ENCODE assay signal across 9 cellular contexts in genomic region chr9:124894741-124895170, GRCh38. TPM values are rescaled to one million over a fixed set of nuclear protein-coding genes. Genes with fewer than 3 reads are reported as not detected.
DNase-seq lines count a peak whose midpoint lies in the region; ATAC-seq and TF ChIP-seq lines count a peak whose summit lies in the region.
"Had no signal": no experiment of that assay in that cellular context is flagged by ENCODE, and none has a peak within 500 bp of the region (broad histone marks: within the 10 kb centered on the region; RNA-seq: fewer than 3 reads in every experiment).

No MANE protein-coding gene starts in this region.

- TF ChIP-seq EP300 in SK-N-SH (IDR thresholded peaks at IDR 0.05; ENCODE audit: borderline replicate concordance in 1 of 2, low read depth in 1 of 2, low read length in 1 of 2), result no peak

- no peaks in the 10 kb centered on the region for H4K20me1 ChIP-seq in SK-N-SH (ENCODE audit: insufficient read depth)

- CTCF ChIA-PET in BJ (lab: Yijun Ruan, JAX) (interaction anchor here (1.0 to 2.5 kb wide), 8 partner anchors 14 to 248 kb away, joined by 3 to 16 read pairs (median 8); partner anchors contain the start of genes NR6A1, SCAI and WDR38), SK-N-SH (lab: Yijun Ruan, JAX) (interaction anchor here (0.7 to 1.3 kb wide), 4 partner anchors 15 to 248 kb away, joined by 3 read pairs; partner anchors contain the start of gene SCAI)

- H3K4me3 ChIP-seq in BJ (ENCODE audit: low read depth, low read length) (no peak overlapping the region), SK-N-SH (ENCODE audit: low read depth in 2 of 2, low read length in 1 of 2) (no peak overlapping the region), MG63 (no peak overlapping the region)

- no peak for DNase-seq in BJ (ENCODE audit: low read depth)
- DNase-seq in SK-N-SH, result no peak
- DNase-seq in dermis microvascular lymphatic vessel endothelial cell (ENCODE audit: low read depth in 2 of 2), result peak; percentile 26 to 63
- peak; percentile 13 for DNase-seq in middle frontal gyrus (ENCODE audit: extremely low spot score, low spot score)
- DNase-seq in MG63, result no peak

- peak; percentile 67 for TF ChIP-seq CTCF in BJ (IDR thresholded peaks at IDR 0.05; ENCODE audit: insufficient read depth, low read depth, low read length)
- peak; percentile 52 for TF ChIP-seq CTCF in GM12874 (IDR thresholded peaks at IDR 0.05; ENCODE audit: insufficient read depth, low read depth, low read length)
- peak; percentile 51 for TF ChIP-seq CTCF in SK-N-SH (IDR thresholded peaks at IDR 0.05)

- H3K4me2 ChIP-seq in SK-N-SH, result no peak overlapping the region

- H3K27ac ChIP-seq in SK-N-SH (ENCODE audit: low read depth in 2 of 2, low read length in 1 of 2), result no peak overlapping the region

- H2AFZ ChIP-seq in SK-N-SH (ENCODE audit: low read depth), result no peak overlapping the region

- no peaks in the 10 kb centered on the region for H3K27me3 ChIP-seq in BJ (ENCODE audit: control insufficient read depth, insufficient read depth, low read length)
- H3K27me3 ChIP-seq in SK-N-SH (ENCODE audit: insufficient read depth), result no peaks in the 10 kb centered on the region
- H3K27me3 ChIP-seq in MG63, result no peaks in the 10 kb centered on the region

- POLR2A ChIA-PET in BJ (lab: Charles Lee) (no interaction called here), SK-N-SH (lab: Yijun Ruan, JAX) (no interaction called here)

- ATAC-seq in GM21423 (IDR thresholded peaks at IDR 0.05; ENCODE audit: unreplicated experiment), result no peak
- ATAC-seq in GM19035 (IDR thresholded peaks at IDR 0.05; ENCODE audit: unreplicated experiment), result no peak

- no peaks in the 10 kb centered on the region for H3F3A ChIP-seq in SK-N-SH (replicated peaks; ENCODE audit: insufficient read depth)

- H3K9me3 ChIP-seq in SK-N-SH (no peaks in the 10 kb centered on the region), MG63 (no peaks in the 10 kb centered on the region)

- H3K79me2 ChIP-seq in SK-N-SH (ENCODE audit: insufficient read depth), result no peaks in the 10 kb centered on the region; the same call in 1 of the 2 replicates

- no peaks in the 10 kb centered on the region for H3K9me2 ChIP-seq in SK-N-SH

- peaks cover 14% of the 10 kb centered on the region for H3K36me3 ChIP-seq in BJ (ENCODE audit: control insufficient read depth, insufficient read depth, low read length)
- H3K36me3 ChIP-seq in SK-N-SH (replicated peaks in 1 of 2; ENCODE audit: control insufficient read depth in 1 of 2, insufficient read depth in 2 of 2, low read length in 1 of 2), result peaks cover 33 to 40% of the 10 kb centered on the region in 2 experiments
- H3K36me3 ChIP-seq in MG63, result peaks cover 25% of the 10 kb centered on the region

- TF ChIP-seq RAD21 in SK-N-SH (IDR thresholded peaks at IDR 0.05; ENCODE audit: low read length), result peak; percentile 48

- H3K4me1 ChIP-seq in SK-N-SH (ENCODE audit: control insufficient read depth in 1 of 2, insufficient read depth in 2 of 2, low read depth in 1 of 2, low read length in 1 of 2), result no peaks in the 10 kb centered on the region

- no peak overlapping the region for H3K9ac ChIP-seq in SK-N-SH

TF ChIP-seq in SK-N-SH, 30 proteins besides CTCF, POLR2A, EP300 and RAD21:
- no peak for TF ChIP-seq FOXM1 (IDR thresholded peaks at IDR 0.05; ENCODE audit: low read depth)
- peak; percentile 23; the same call in 1 of the 2 replicates for TF ChIP-seq SMC3 (IDR thresholded peaks at IDR 0.05; ENCODE audit: low read depth, low read length)
TF ChIP-seq in SK-N-SH: peak in this region for 1.

RNA-seq across cellular contexts. Expression of gene ARPC5L, which starts 32.8 kb away (rescaled TPM):
- polyA plus RNA-seq in BJ (2011; rRNA removed) (34.0 and 41.0 TPM in 2 replicates), SK-N-SH (2012; rRNA removed) (69.6 and 73.1 TPM in 2 replicates)
- 10.0 and 12.2 TPM in 2 replicates for polyA minus RNA-seq in BJ (2011; rRNA and poly(A)+ RNA removed)
- 80.8 and 100 TPM in 2 replicates for polyA plus RNA-seq in SK-N-SH (2012; cell fraction: cytosol; rRNA removed)
- polyA plus RNA-seq in SK-N-SH (2012; cell fraction: nucleus; rRNA removed), result 72.6 and 77.5 TPM in 2 replicates
- total RNA-seq in dermis microvascular lymphatic vessel endothelial cell, result 13.7 and 16.3 TPM in 2 replicates
- total RNA-seq in MG63 (2014; rRNA removed; shearing (Covaris generic); ENCODE audit: low replicate concordance), result 48.0 and 59.7 TPM in 2 replicates

RNA-seq across cellular contexts. Expression of gene RPL35, which starts 33.0 kb away (rescaled TPM):
- polyA plus RNA-seq in BJ (2011; rRNA removed) (3,181 and 3,838 TPM in 2 replicates), SK-N-SH (2012; rRNA removed) (5,012 and 5,348 TPM in 2 replicates)
- 177 and 325 TPM in 2 replicates for polyA minus RNA-seq in BJ (2011; rRNA and poly(A)+ RNA removed)
- 4,799 and 5,551 TPM in 2 replicates for polyA plus RNA-seq in SK-N-SH (2012; cell fraction: cytosol; rRNA removed)
- 922 and 958 TPM in 2 replicates for polyA plus RNA-seq in SK-N-SH (2012; cell fraction: nucleus; rRNA removed)
- total RNA-seq in dermis microvascular lymphatic vessel endothelial cell, result 1,146 and 1,670 TPM in 2 replicates
- 3,004 and 3,358 TPM in 2 replicates for total RNA-seq in MG63 (2014; rRNA removed; shearing (Covaris generic); ENCODE audit: low replicate concordance)

RNA-seq across cellular contexts. Expression of gene WDR38, which starts 41.5 kb away (rescaled TPM):
- not detected in 2 replicates for polyA plus RNA-seq in BJ (2011; rRNA removed)
- polyA minus RNA-seq in BJ (2011; rRNA and poly(A)+ RNA removed), result not detected in 2 replicates
- not detected in 2 replicates for polyA plus RNA-seq in SK-N-SH (2012; rRNA removed)
- not detected in 2 replicates for polyA plus RNA-seq in SK-N-SH (2012; cell fraction: cytosol; rRNA removed)
- polyA plus RNA-seq in SK-N-SH (2012; cell fraction: nucleus; rRNA removed), result not detected in 2 replicates
- not detected in 2 replicates for total RNA-seq in dermis microvascular lymphatic vessel endothelial cell
- total RNA-seq in MG63 (2014; rRNA removed; shearing (Covaris generic); ENCODE audit: low replicate concordance), result not detected in 2 replicates
- total RNA-seq: skeletal muscle tissue had no signal

RNA-seq across cellular contexts. Expression of gene GOLGA1, which starts 46.1 kb away (rescaled TPM):
- polyA plus RNA-seq in BJ (2011; rRNA removed), result 10.8 and 12.4 TPM in 2 replicates
- 5.4 and 8.8 TPM in 2 replicates for polyA minus RNA-seq in BJ (2011; rRNA and poly(A)+ RNA removed)
- polyA plus RNA-seq in SK-N-SH (2012; rRNA removed), result 10.0 and 11.0 TPM in 2 replicates
- polyA plus RNA-seq in SK-N-SH (2012; cell fraction: cytosol; rRNA removed), result 8.2 and 8.7 TPM in 2 replicates
- 35.5 and 48.6 TPM in 2 replicates for polyA plus RNA-seq in SK-N-SH (2012; cell fraction: nucleus; rRNA removed)
- 5.9 and 7.6 TPM in 2 replicates for total RNA-seq in dermis microvascular lymphatic vessel endothelial cell
- 13.3 and 14.6 TPM in 2 replicates for total RNA-seq in MG63 (2014; rRNA removed; shearing (Covaris generic); ENCODE audit: low replicate concordance)

Comparison
In these comparisons a context has a peak if more than half of its experiments do, and no peak if none do; other contexts are left out.
1. DNase-seq: peak in dermis microvascular lymphatic vessel endothelial cell (2 of 2) and middle frontal gyrus (single experiment); none in BJ (single experiment), SK-N-SH (single experiment) and MG63 (single experiment).
2. Peak in every context shown above with its lines, with median percentiles within 50 percentile points of each other: CTCF ChIP-seq.